9 cellular contexts compared by ENCODE assay signal in genomic region chr22:29581799-29582198, GRCh38. TPM values are rescaled to one million over a fixed set of nuclear protein-coding genes. Genes with fewer than 3 reads are reported as not detected.
DNase-seq lines count a peak whose midpoint lies in the region; ATAC-seq, FAIRE-seq and TF ChIP-seq lines count a peak whose summit lies in the region.
"Had no signal": no experiment of that assay in that cellular context is flagged by ENCODE, and none has a peak within 500 bp of the region (broad histone marks: within the 10 kb centered on the region; RNA-seq: fewer than 3 reads in every experiment).

No MANE protein-coding gene starts in this region.

- H3K27me3 Mint-ChIP-seq in CD14-positive monocyte (ENCODE audit: low read depth in 3 of 3): peaks cover 2 to 9% (median 2%) of the 10 kb centered on the region in 3 donors

- CTCF ChIA-PET in K562 (lab: Yijun Ruan, JAX; ENCODE audit: low intra/inter-chr PET ratio): no interaction called here

- no peak overlapping the region for H3K4me3 ChIP-seq in K562
- peak overlapping the region; percentile 71 for H3K4me3 ChIP-seq in neuron (ENCODE audit: low read length)

- no peak overlapping the region for H3K27ac Mint-ChIP-seq in CD14-positive monocyte

- in situ Hi-C loops in K562 (cut with MboI): no loop called here

- H3K9ac ChIP-seq in K562 (ENCODE audit: insufficient read depth in 1 of 2, low read depth in 2 of 2, low read length in 2 of 2): peak overlapping the region in 1 of 2 experiments; percentile 41; a peak in 1 of 4 replicates

- intact Hi-C loops in K562 (cut with micrococcal nuclease): no loop called here
- intact Hi-C loops in CD14-positive monocyte (cut with micrococcal nuclease): no loop called here

- H3K36me3 ChIP-seq in K562 (ENCODE audit: control insufficient read depth, insufficient read depth, low read length) (peaks cover 7% of the 10 kb centered on the region; the same call in 1 of the 3 replicates), neuron (ENCODE audit: insufficient read depth, low read length) (peaks cover 7% of the 10 kb centered on the region)
- H3K36me3 ChIP-seq: heart left ventricle had no signal

- H3K4me3 Mint-ChIP-seq in CD14-positive monocyte: no peak overlapping the region

- H3K4me1 Mint-ChIP-seq in CD14-positive monocyte: peaks cover 9% of the 10 kb centered on the region

- WGBS in K562 (ENCODE audit: insufficient coverage, low coverage, missing lambda C conversion rate): 78% methylated on average over 10 of the region's 12 CpGs

- POLR2A ChIA-PET in K562 (lab: Yijun Ruan, JAX): no interaction called here

- no peak for TF ChIP-seq RAD21 in K562 (CRISPR knock-in tag; conservative IDR thresholded peaks at IDR 0.05 in 1 of 2, IDR thresholded peaks at IDR 0.05 in 1 of 2)

- peaks cover 14% of the 10 kb centered on the region for H3K79me2 ChIP-seq in K562 (ENCODE audit: control insufficient read depth, insufficient read depth, low read length)

- no peak for ATAC-seq in K562
- no peak for ATAC-seq in GM21367 (IDR thresholded peaks at IDR 0.05; ENCODE audit: unreplicated experiment)

- H3K27ac ChIP-seq in K562 (ENCODE audit: extremely low read depth, low read depth, low read length): peak overlapping the region; percentile 65

- H3K27me3 ChIP-seq in K562 (ENCODE audit: control insufficient read depth in 2 of 2, insufficient read depth in 2 of 2, low read length in 2 of 2) (no peaks in the 10 kb centered on the region), neuron (ENCODE audit: insufficient read depth, low read length) (no peaks in the 10 kb centered on the region)
- H3K27me3 ChIP-seq: heart left ventricle had no signal

- no peak for FAIRE-seq in K562 (lab: Jason Lieb, UNC)

- no peak for TF ChIP-seq POLR2A in K562 (conservative IDR thresholded peaks at IDR 0.05)

- H3K4me1 ChIP-seq in K562 (replicated peaks in 1 of 2; ENCODE audit: control insufficient read depth in 2 of 2, insufficient read depth in 2 of 2, low read length in 2 of 2) (peaks cover 6 to 15% of the 10 kb centered on the region in 2 experiments; a peak in 3 of 5 replicates), neuron (ENCODE audit: insufficient read depth, low read length) (peaks cover 12% of the 10 kb centered on the region)

- peak overlapping the region; percentile 60; the same call in 1 of the 2 replicates for H3K4me2 ChIP-seq in K562 (ENCODE audit: insufficient read depth, low read length)

- peak overlapping the region; percentile 38; the same call in 1 of the 2 replicates for H2AFZ ChIP-seq in K562 (ENCODE audit: low read depth, low read length)
- no peak overlapping the region for H2AFZ ChIP-seq in neuron (ENCODE audit: low read depth, low read length)

- TF ChIP-seq EP300 in K562 (IDR thresholded peaks at IDR 0.05; ENCODE audit: low read length): no peak

- H3K36me3 Mint-ChIP-seq in CD14-positive monocyte: no peaks in the 10 kb centered on the region

- no peaks in the 10 kb centered on the region for H3K9me1 ChIP-seq in K562 (ENCODE audit: control insufficient read depth, insufficient read depth, low read length)

- H3K9me3 ChIP-seq in K562 (replicated peaks; ENCODE audit: control insufficient read depth, insufficient read depth, low read depth, low read length) (no peaks in the 10 kb centered on the region), neuron (ENCODE audit: low read length) (no peaks in the 10 kb centered on the region)
- H3K9me3 ChIP-seq: heart left ventricle had no signal

- TF ChIP-seq CTCF in K562 (IDR thresholded peaks at IDR 0.05 in 2 of 3, conservative IDR thresholded peaks at IDR 0.05 in 1 of 3; ENCODE audit: insufficient read depth in 2 of 3, low read depth in 1 of 3, low read length in 3 of 3): no peak
- no peak for TF ChIP-seq CTCF in CD14-positive monocyte (IDR thresholded peaks at IDR 0.05)

- no peaks in the 10 kb centered on the region for H4K20me1 ChIP-seq in K562 (replicated peaks; ENCODE audit: control insufficient read depth, insufficient read depth, low read length)

- H3K9me3 Mint-ChIP-seq in CD14-positive monocyte: peaks cover 0 to 2% (median 0%) of the 10 kb centered on the region in 7 donors

- TSS peak; percentile 91 for BruUV-seq in K562 (replicated peaks; lab: Mats Ljungman, UMichigan)

- DNase-seq in ELF-1 (ENCODE audit: low read depth, low spot score): peak; percentile 43
- peak; percentile 48 for DNase-seq in NCI-H146 treated with DMSO at 0.1 percent for 48 hours (lab: John Stamatoyannopoulos, UW; ENCODE audit: unreplicated experiment)
- DNase-seq in K562 (ENCODE audit: extremely low read depth in 1 of 4, low spot score in 3 of 4): no peak
- DNase-seq in CD14-positive monocyte (ENCODE audit: low spot score): no peak
- DNase-seq in OCI-M1 (lab: John Stamatoyannopoulos, UW): no peak
- DNase-seq: KG1 had no signal

TF ChIP-seq in K562, 482 proteins besides CTCF, POLR2A, EP300 and RAD21 (continues in another document):
- TF ChIP-seq GABPB2 (CRISPR knock-in tag; conservative IDR thresholded peaks at IDR 0.05) (no peak), KDM2B (CRISPR knock-in tag; IDR thresholded peaks at IDR 0.05) (no peak), C11orf30 (IDR thresholded peaks at IDR 0.05; ENCODE audit: low read depth) (no peak)

RNA-seq across cellular contexts. Expression of gene NIPSNAP1, which starts 0.9 kb away (rescaled TPM):
- 25.2 and 45.8 TPM in 2 replicates for total RNA-seq in K562 (2011; cell fraction: chromatin; rRNA removed; ENCODE audit: low replicate concordance)
- 29.2 and 30.9 TPM in 2 replicates for total RNA-seq in K562 (2011; cell fraction: nucleolus; rRNA removed)
- 33.9 and 44.9 TPM in 2 replicates for total RNA-seq in K562 (2011; cell fraction: nucleoplasm; rRNA removed)
- total RNA-seq in K562 (2014; rRNA removed) (22.4 and 27.9 TPM in 2 replicates), K562 (2014; rRNA removed; fragmentation: Illumina TruSeq; extraction: Trizol) (26.0 and 27.3 TPM in 2 replicates), K562 (2015; rRNA removed; fragmentation: Illumina TruSeq; extraction: Trizol) (21.0 and 21.4 TPM in 2 replicates), K562 (2021) (24.1 and 24.8 TPM in 2 replicates)
- polyA plus RNA-seq in K562 (2011; rRNA removed) (55.0 and 57.1 TPM in 2 replicates), K562 (2014; fragmentation: Illumina TruSeq; extraction: Trizol) (31.9 and 35.0 TPM in 2 replicates), K562 (2014; fragmentation: Nextera tagmentation; extraction: Ambion mirVana) (10 to 100 TPM; 10.2 to 13.5 TPM), K562 (2014; rRNA removed) (26.4 and 32.0 TPM in 2 replicates), CD14-positive monocyte (10 to 100 TPM in 1 of 2 donors, 1 to 10 TPM in 1; 9.9 to 10.4 TPM)
- 39.0 and 41.9 TPM in 2 replicates for polyA plus RNA-seq in K562 (2011; cell fraction: cytosol; rRNA removed)
- polyA plus RNA-seq in K562 (2011; cell fraction: nucleus; rRNA removed): 26.0 and 27.4 TPM in 2 replicates
- 27.7 and 40.8 TPM in 2 replicates for polyA plus RNA-seq in K562 (2012)
- polyA minus RNA-seq in K562 (2011; rRNA and poly(A)+ RNA removed): 24.9 and 25.8 TPM in 2 replicates
- 19.2 and 21.1 TPM in 2 replicates for polyA minus RNA-seq in K562 (2011; cell fraction: cytosol; rRNA and poly(A)+ RNA removed)
- polyA minus RNA-seq in K562 (2011; cell fraction: nucleus; rRNA and poly(A)+ RNA removed): 7.9 and 11.9 TPM in 2 replicates

RNA-seq across cellular contexts. Expression of gene NF2, which starts 21.6 kb away (rescaled TPM):
- 30.7 and 40.6 TPM in 2 replicates for total RNA-seq in K562 (2011; cell fraction: chromatin; rRNA removed; ENCODE audit: low replicate concordance)
- total RNA-seq in K562 (2011; cell fraction: nucleolus; rRNA removed): 21.0 and 23.7 TPM in 2 replicates
- 26.1 and 26.9 TPM in 2 replicates for total RNA-seq in K562 (2011; cell fraction: nucleoplasm; rRNA removed)
- total RNA-seq in K562 (2014; rRNA removed): 20.2 and 24.9 TPM in 2 replicates
- 21.7 and 22.4 TPM in 2 replicates for total RNA-seq in K562 (2014; rRNA removed; fragmentation: Illumina TruSeq; extraction: Trizol)
- 19.5 and 20.0 TPM in 2 replicates for total RNA-seq in K562 (2015; rRNA removed; fragmentation: Illumina TruSeq; extraction: Trizol)
- total RNA-seq in K562 (2021): 32.5 and 33.8 TPM in 2 replicates
- polyA plus RNA-seq in K562 (2011; rRNA removed): 11.8 and 15.2 TPM in 2 replicates
- polyA plus RNA-seq in K562 (2011; cell fraction: cytosol; rRNA removed): 9.0 and 14.5 TPM in 2 replicates
- polyA plus RNA-seq in K562 (2011; cell fraction: nucleus; rRNA removed): 6.9 and 8.0 TPM in 2 replicates
- 5.3 and 7.7 TPM in 2 replicates for polyA plus RNA-seq in K562 (2012)
- polyA plus RNA-seq in K562 (2014; fragmentation: Illumina TruSeq; extraction: Trizol): 9.1 TPM in 2 replicates
- 1 to 10 TPM; 2.2 to 2.8 TPM for polyA plus RNA-seq in K562 (2014; fragmentation: Nextera tagmentation; extraction: Ambion mirVana)
- 11.5 and 14.2 TPM in 2 replicates for polyA plus RNA-seq in K562 (2014; rRNA removed)
- polyA minus RNA-seq in K562 (2011; rRNA and poly(A)+ RNA removed): 28.1 and 37.4 TPM in 2 replicates
- 16.1 and 17.8 TPM in 2 replicates for polyA minus RNA-seq in K562 (2011; cell fraction: cytosol; rRNA and poly(A)+ RNA removed)
- 8.5 and 14.0 TPM in 2 replicates for polyA minus RNA-seq in K562 (2011; cell fraction: nucleus; rRNA and poly(A)+ RNA removed)
- 10 to 100 TPM in 1 of 2 donors, 1 to 10 TPM in 1; 7.7 to 15.5 TPM for polyA plus RNA-seq in CD14-positive monocyte

RNA-seq across cellular contexts. Expression of gene THOC5, which starts 28.2 kb away (rescaled TPM):
- 114 and 141 TPM in 2 replicates for total RNA-seq in K562 (2011; cell fraction: chromatin; rRNA removed; ENCODE audit: low replicate concordance)
- 84.7 and 85.2 TPM in 2 replicates for total RNA-seq in K562 (2011; cell fraction: nucleolus; rRNA removed)
- total RNA-seq in K562 (2011; cell fraction: nucleoplasm; rRNA removed): 72.6 and 76.2 TPM in 2 replicates
- total RNA-seq in K562 (2014; rRNA removed) (50.9 and 56.5 TPM in 2 replicates), K562 (2014; rRNA removed; fragmentation: Illumina TruSeq; extraction: Trizol) (49.3 and 51.4 TPM in 2 replicates), K562 (2015; rRNA removed; fragmentation: Illumina TruSeq; extraction: Trizol) (44.7 and 45.3 TPM in 2 replicates), K562 (2021) (71.2 and 75.1 TPM in 2 replicates)
- polyA plus RNA-seq in K562 (2011; rRNA removed) (60.0 and 64.3 TPM in 2 replicates), K562 (2014; fragmentation: Illumina TruSeq; extraction: Trizol) (55.8 and 56.8 TPM in 2 replicates), K562 (2014; fragmentation: Nextera tagmentation; extraction: Ambion mirVana) (10 to 100 TPM; 46.3 to 96.5 TPM), K562 (2014; rRNA removed) (46.8 and 47.9 TPM in 2 replicates), CD14-positive monocyte (10 to 100 TPM; 19.6 to 28.2 TPM)
- polyA plus RNA-seq in K562 (2011; cell fraction: cytosol; rRNA removed): 47.4 and 54.4 TPM in 2 replicates
- 50.4 and 52.8 TPM in 2 replicates for polyA plus RNA-seq in K562 (2011; cell fraction: nucleus; rRNA removed)
- 49.5 and 66.4 TPM in 2 replicates for polyA plus RNA-seq in K562 (2012)
- 80.4 and 90.7 TPM in 2 replicates for polyA minus RNA-seq in K562 (2011; rRNA and poly(A)+ RNA removed)
- 44.9 and 47.3 TPM in 2 replicates for polyA minus RNA-seq in K562 (2011; cell fraction: cytosol; rRNA and poly(A)+ RNA removed)
- polyA minus RNA-seq in K562 (2011; cell fraction: nucleus; rRNA and poly(A)+ RNA removed): 20.9 and 31.4 TPM in 2 replicates

Comparison
In these comparisons a context has a peak if more than half of its experiments do, and no peak if none do; other contexts are left out.
1. DNase-seq: peak in ELF-1 (single experiment) and NCI-H146 treated with DMSO at 0.1 percent for 48 hours (single experiment); none in K562 (0 of 4), CD14-positive monocyte (single experiment) and OCI-M1 (single experiment).